34 cellular contexts compared by ENCODE assay signal in genomic region chr4:177494791-177495190, GRCh38.
"Had no signal": no experiment of that assay in that cellular context is flagged by ENCODE, and none has a peak within 500 bp of the region (broad histone marks: within the 10 kb centered on the region; RNA-seq: fewer than 3 reads in every experiment).

No MANE protein-coding gene starts in this region.

- H3K4me3 ChIP-seq: MG63 had no signal

- DNase-seq: Karpas-422, Kasumi-1, MG63, MM.1S, MV-4-11, NCI-H1048, NCI-H1092, NCI-H1092 treated with DMSO at 0.1 percent for 48 hours, NCI-H1105, NCI-H1105 treated with DMSO at 0.1 percent for 48 hours, NCI-H1417, NCI-H1417 treated with DMSO at 0.1 percent for 48 hours, NCI-H1436, NCI-H1436 treated with DMSO at 0.1 percent for 48 hours, NCI-H146, NCI-H1694, NCI-H1694 treated with DMSO at 0.1 percent for 48 hours, NCI-H187, NCI-H187 treated with DMSO at 0.1 percent for 48 hours, NCI-H1930, NCI-H2029, NCI-H2029 treated with DMSO at 0.1 percent for 48 hours, NCI-H2081, NCI-H2081 treated with DMSO at 0.1 percent for 48 hours, NCI-H2107, NCI-H2171, NCI-H2171 treated with DMSO at 0.1 percent for 48 hours, NCI-H2227 treated with DMSO at 0.1 percent for 48 hours, NCI-H226, NCI-H345, NCI-H446, NCI-H446 treated with DMSO at 0.1 percent for 48 hours, NCI-H510A, NCI-H510A treated with DMSO at 0.1 percent for 48 hours had no signal
